15 cellular contexts compared by ENCODE assay signal in genomic region chr6:136656121-136656520, GRCh38.
"Had no signal": no experiment of that assay in that cellular context is flagged by ENCODE, and none has a peak within 500 bp of the region (broad histone marks: within the 10 kb centered on the region; RNA-seq: fewer than 3 reads in every experiment).

No MANE protein-coding gene starts in this region.

- H3K36me3 ChIP-seq: thyroid gland had no signal

- H3K4me1 ChIP-seq: ascending aorta, esophagus muscularis mucosa, parathyroid adenoma had no signal

- H3K9me3 ChIP-seq: ascending aorta, esophagus muscularis mucosa, neutrophil, thyroid gland had no signal

- H3K4me3 ChIP-seq: ascending aorta, esophagus muscularis mucosa, thyroid gland had no signal

- DNase-seq: activated CD4-positive, CD25-positive, alpha-beta regulatory T cell treated with anti-CD3 and anti-CD28 coated beads, Interleukin-2, amount 50 U/mL, for 72 hours; activated naive CD4-positive, alpha-beta T cell; caudate nucleus; cortex of kidney; effector CD4-positive, alpha-beta T cell; natural killer cell; stimulated activated CD4-positive, alpha-beta T cell treated with anti-CD3 and anti-CD28 coated beads, Interleukin-15, amount 100 ng/mL, for 24 hours; stimulated activated CD4-positive, alpha-beta T cell treated with anti-CD3 and anti-CD28 coated beads, Interleukin-4, amount 100 ng/mL, for 1 hour; stimulated activated naive B cell treated with anti-CD40 and anti-IgM and Interleukin-4, amounts not matched to agents 10 μg/mL and 1 μg/mL and 100 μg/mL, for 72 hours; thyroid gland had no signal

- H3K9ac ChIP-seq: parathyroid adenoma had no signal

- H3K27me3 ChIP-seq: ascending aorta, esophagus muscularis mucosa, neutrophil, thyroid gland had no signal

- ATAC-seq: left lobe of liver; natural killer cell; stimulated activated naive B cell treated with anti-CD40 and anti-IgM and Interleukin-4, amounts not matched to agents 10 μg/mL and 1 μg/mL and 100 μg/mL, for 72 hours had no signal
